Comparison of ENCODE assay signal across 1 cellular context in genomic region chr3:16288664-16289063, GRCh38.
TF ChIP-seq lines count a peak whose summit lies in the region.

No MANE protein-coding gene starts in this region.

TF ChIP-seq in GM23338, 12 proteins besides CTCF, POLR2A, EP300 and RAD21:
- TF ChIP-seq EZH2phosphoT487 (IDR thresholded peaks at IDR 0.05; ENCODE audit: unreplicated experiment) (no peak), EZH2 (IDR thresholded peaks at IDR 0.05; ENCODE audit: low read depth, unreplicated experiment) (no peak)
